Comparison of ENCODE assay signal across 9 cellular contexts in the genomic region with DNA sequence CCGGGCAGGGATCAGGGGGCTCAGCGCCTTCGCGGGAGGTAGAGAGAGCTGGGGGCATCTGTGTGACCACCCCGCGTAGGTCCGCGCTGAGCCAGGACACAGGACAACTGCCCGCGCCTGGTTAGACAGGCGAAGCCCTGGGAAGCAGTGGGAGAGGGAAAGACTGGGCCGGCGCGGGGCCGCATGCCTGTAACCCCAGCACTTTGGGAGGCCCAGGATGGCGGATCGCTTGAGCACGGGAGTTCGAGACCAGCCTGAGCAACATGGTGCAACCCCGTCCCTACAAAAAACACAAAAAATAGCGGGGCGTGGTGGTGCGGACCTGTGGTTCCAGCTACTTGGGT. TPM values are rescaled to one million over a fixed set of nuclear protein-coding genes. Genes with fewer than 3 reads are reported as not detected.
DNase-seq lines count a peak whose midpoint lies in the region; ATAC-seq and TF ChIP-seq lines count a peak whose summit lies in the region.
"Not testable (repeated sequence)": the region's sequence is repeated elsewhere in the genome, so short reads cannot be mapped to it uniquely, and the experiment has no call there.
"Had no signal": no experiment of that assay in that cellular context is flagged by ENCODE, and none has a peak within 500 bp of the region (broad histone marks: within the 10 kb centered on the region; RNA-seq: fewer than 3 reads in every experiment).

No MANE protein-coding gene starts in this region.

- H3K4me1 ChIP-seq in gastrocnemius medialis = not testable (repeated sequence)

- DNase-seq in activated CD8-positive, alpha-beta memory T cell treated with anti-CD3 and anti-CD28 coated beads for 24 hours = peak; percentile 57
- DNase-seq in ecto neural progenitor cell (ENCODE audit: low spot score) = peak; percentile 56
- DNase-seq in glutamatergic neuron = peak; percentile 42
- DNase-seq in kidney epithelial cell (ENCODE audit: low read depth); naive B cell; gastrocnemius medialis: not testable (repeated sequence)
- peak; percentile 46 for DNase-seq in ureter (ENCODE audit: low spot score)

- H3K27me3 ChIP-seq in kidney epithelial cell (ENCODE audit: control insufficient read depth, insufficient read depth, low read length); gastrocnemius medialis: not testable (repeated sequence)

- not testable (repeated sequence) for TF ChIP-seq CTCF in glutamatergic neuron (IDR thresholded peaks at IDR 0.05; ENCODE audit: partially characterized antibody, unreplicated experiment); kidney epithelial cell (IDR thresholded peaks at IDR 0.05; ENCODE audit: insufficient read depth, low read length, poor library complexity, severe bottlenecking); gastrocnemius medialis (IDR thresholded peaks at IDR 0.05 in 4 of 5, conservative IDR thresholded peaks at IDR 0.05 in 1 of 5)

- H3K27ac Mint-ChIP-seq in glutamatergic neuron (ENCODE audit: unreplicated experiment); naive B cell: not testable (repeated sequence)

- H3K4me1 Mint-ChIP-seq in glutamatergic neuron (ENCODE audit: low read depth, unreplicated experiment); naive B cell: not testable (repeated sequence)

- TF ChIP-seq POLR2A in gastrocnemius medialis (IDR thresholded peaks at IDR 0.05) = not testable (repeated sequence)

- not testable (repeated sequence) for H3K27me3 Mint-ChIP-seq in glutamatergic neuron (ENCODE audit: unreplicated experiment); naive B cell

- ATAC-seq in GM19395 (IDR thresholded peaks at IDR 0.05; ENCODE audit: unreplicated experiment) = peak; percentile 22
- peak in 1 of 2 donors; percentile 7 for ATAC-seq in naive B cell (ENCODE audit: low read depth in 2 of 2)
- ATAC-seq in gastrocnemius medialis = peak; percentile 45 to 70

- intact Hi-C loops in gastrocnemius medialis (cut with DNase I; ENCODE audit: low total_unique reads) = not testable (repeated sequence)

- peak overlapping the region; percentile 57 to 76 (median 68) for H3K27ac ChIP-seq in gastrocnemius medialis

- H3K9me3 Mint-ChIP-seq in glutamatergic neuron (ENCODE audit: unreplicated experiment); naive B cell: not testable (repeated sequence)

- H3K4me3 Mint-ChIP-seq in glutamatergic neuron (ENCODE audit: unreplicated experiment) = not testable (repeated sequence)
- H3K4me3 Mint-ChIP-seq in naive B cell = peak overlapping the region in 5 of 8 donors; percentile 22 to 86 (median 69)

- in situ Hi-C loops in gastrocnemius medialis (cut with MboI; ENCODE audit: low sequenced_read_pairs in 4 of 4) = not testable (repeated sequence)

- peak overlapping the region; percentile 30 for H3K4me3 ChIP-seq in kidney epithelial cell (ENCODE audit: low read depth, low read length)
- H3K4me3 ChIP-seq in gastrocnemius medialis = peak overlapping the region; percentile 40 to 56 (median 54)

- not testable (repeated sequence) for H3K9me3 ChIP-seq in gastrocnemius medialis

- H3K36me3 Mint-ChIP-seq in glutamatergic neuron (ENCODE audit: unreplicated experiment); naive B cell: not testable (repeated sequence)

- not testable (repeated sequence) for H3K36me3 ChIP-seq in kidney epithelial cell (ENCODE audit: control insufficient read depth, insufficient read depth, low read length); gastrocnemius medialis

RNA-seq across cellular contexts. Expression of gene CLEC18B, which starts 13.9 kb away (rescaled TPM):
- total RNA-seq in glutamatergic neuron (ENCODE audit: unreplicated experiment) (1.6 TPM), kidney epithelial cell (122 and 140 TPM in 2 replicates), gastrocnemius medialis (1 to 10 TPM in 2 of 4 donors, not detected in 2; 1.1 to 2.7 TPM), ureter (2.4 TPM)
- not detected for polyA plus RNA-seq in naive B cell (ENCODE audit: low read depth in 6 of 6)

RNA-seq across cellular contexts. Expression of gene NPIPB15, which starts 31.2 kb away (rescaled TPM):
- 6.9 TPM for total RNA-seq in glutamatergic neuron (ENCODE audit: unreplicated experiment)
- 0.62 and 2.2 TPM in 2 replicates for total RNA-seq in kidney epithelial cell
- polyA plus RNA-seq in naive B cell (ENCODE audit: low read depth in 6 of 6) = 1 to 10 TPM in 1 of 6 donors, under 1 TPM in 1, not detected in 4; 0.33 to 1.3 TPM
- total RNA-seq in gastrocnemius medialis = 1 to 10 TPM in 2 of 4 donors, not detected in 2; 1.3 to 2.2 TPM
- total RNA-seq in ureter = 8.9 TPM
- total RNA-seq: activated naive CD8-positive, alpha-beta T cell treated with anti-CD3 and anti-CD28 coated beads, Interleukin-2, amount 10 ng/mL, durations not matched to agents 7 days and 5 days had no signal

Comparison
In these comparisons a context has a peak if more than half of its experiments do, and no peak if none do; other contexts are left out.
1. RNA of gene CLEC18B, which starts 13.9 kb away (total RNA-seq): 122 to 140 TPM in kidney epithelial cell; 2.4 TPM in ureter (single experiment), 1.6 TPM in glutamatergic neuron (single experiment) and 1.1 to 2.7 TPM in gastrocnemius medialis; every median in the first group is over 10 times any median in the second.